9 cellular contexts compared by ENCODE assay signal in the genomic region with DNA sequence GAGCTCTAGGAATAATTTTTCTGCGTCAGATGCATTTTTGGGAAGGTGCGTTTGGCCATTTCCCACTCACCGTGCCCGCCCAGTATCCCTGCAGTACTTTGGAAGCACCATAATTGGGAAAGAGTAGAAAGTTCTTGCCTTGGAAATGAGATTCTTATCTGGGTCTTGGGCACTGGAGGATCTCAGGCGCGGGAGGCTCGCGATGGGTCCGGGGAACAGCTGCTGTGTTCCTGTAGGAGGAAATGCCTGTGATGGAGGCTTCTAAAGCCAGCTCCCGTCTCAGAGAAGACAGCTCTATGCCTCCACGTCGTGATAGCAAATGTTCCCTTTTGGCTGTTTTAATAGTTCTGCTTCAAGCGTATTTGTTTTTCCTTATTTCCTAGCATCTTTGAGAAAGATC.
"Had no signal": no experiment of that assay in that cellular context is flagged by ENCODE, and none has a peak within 500 bp of the region (broad histone marks: within the 10 kb centered on the region; RNA-seq: fewer than 3 reads in every experiment).

No MANE protein-coding gene starts in this region.

- ATAC-seq: HCT116, K562 had no signal

- H3K4me3 ChIP-seq: GM23248, HAP-1, K562 had no signal

- H3K27ac ChIP-seq: GM23248 had no signal

- DNase-seq: GM23248, GOT3, H7, HFFc6, IMR-90 had no signal

- FAIRE-seq: HTR-8/SVneo, K562 had no signal
